13 cellular contexts compared by ENCODE assay signal in the genomic region with DNA sequence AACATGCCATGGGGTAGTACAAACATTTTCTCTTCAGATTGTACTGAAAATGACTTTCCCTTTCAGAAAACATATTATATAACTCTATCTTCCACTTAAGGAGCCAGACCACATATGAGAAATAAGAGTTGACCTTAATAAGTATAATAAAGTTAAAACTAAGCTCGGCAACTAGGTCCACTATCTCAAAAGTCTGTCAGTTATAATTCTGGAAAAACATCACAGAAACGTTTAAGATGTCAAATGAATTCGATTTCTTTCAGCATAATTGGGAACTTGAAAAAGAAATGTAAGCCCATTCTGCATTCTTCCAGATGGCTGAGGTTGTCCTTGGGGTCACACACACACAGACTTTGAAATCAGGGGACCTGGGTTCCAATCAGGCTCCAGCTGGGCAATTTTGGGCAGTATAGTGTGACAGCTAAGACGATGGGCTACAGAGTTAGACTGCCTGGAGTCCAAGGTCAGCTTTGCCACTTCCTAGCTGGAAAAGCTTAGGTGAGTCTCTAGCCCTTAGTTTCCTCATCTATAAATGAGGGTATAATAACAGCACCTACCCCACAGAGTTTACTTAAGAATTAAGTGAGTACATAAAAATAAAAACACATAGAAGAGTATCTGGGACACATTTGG.
"Had no signal": no experiment of that assay in that cellular context is flagged by ENCODE, and none has a peak within 500 bp of the region (broad histone marks: within the 10 kb centered on the region; RNA-seq: fewer than 3 reads in every experiment).

No MANE protein-coding gene starts in this region.

- H3K4me3 Mint-ChIP-seq: stimulated activated memory B cell treated with anti-CD40 and anti-IgM and Interleukin-4, amounts not matched to agents 10 μg/mL and 1 μg/mL and 100 μg/mL, for 72 hours had no signal

- ATAC-seq: stimulated activated memory B cell treated with anti-CD40 and anti-IgM and Interleukin-4, amounts not matched to agents 10 μg/mL and 1 μg/mL and 100 μg/mL, for 72 hours had no signal

- DNase-seq: caudate nucleus; colonic mucosa; effector CD4-positive, alpha-beta T cell; gastrocnemius medialis; kidney; stimulated activated CD4-positive, alpha-beta T cell treated with anti-CD3 and anti-CD28 coated beads, Interleukin-1b, Interleukin-23, amount 100 ng/mL, for 48 hours; T-helper 9 cell had no signal

- H3K9me3 ChIP-seq: colonic mucosa, gastrocnemius medialis, neutrophil, right atrium auricular region, tibial nerve had no signal

- H3K27me3 ChIP-seq: colonic mucosa, gastrocnemius medialis, neutrophil, right atrium auricular region, tibial nerve had no signal

- H3K27me3 Mint-ChIP-seq: activated naive CD4-positive, alpha-beta T cell treated with anti-CD3 and anti-CD28 coated beads, Interleukin-2, amount 50 U/mL, for 24 hours; stimulated activated memory B cell treated with anti-CD40 and anti-IgM and Interleukin-4, amounts not matched to agents 10 μg/mL and 1 μg/mL and 100 μg/mL, for 72 hours had no signal

- H3K36me3 ChIP-seq: colonic mucosa, gastrocnemius medialis, neutrophil, right atrium auricular region, tibial nerve had no signal

- H3K27ac Mint-ChIP-seq: stimulated activated memory B cell treated with anti-CD40 and anti-IgM and Interleukin-4, amounts not matched to agents 10 μg/mL and 1 μg/mL and 100 μg/mL, for 72 hours had no signal

- H3K27ac ChIP-seq: colonic mucosa, gastrocnemius medialis, neutrophil, right atrium auricular region, tibial nerve, VCaP had no signal

- H3K9me3 Mint-ChIP-seq: activated naive CD4-positive, alpha-beta T cell treated with anti-CD3 and anti-CD28 coated beads, Interleukin-2, amount 50 U/mL, for 24 hours; stimulated activated memory B cell treated with anti-CD40 and anti-IgM and Interleukin-4, amounts not matched to agents 10 μg/mL and 1 μg/mL and 100 μg/mL, for 72 hours had no signal

- H3K4me3 ChIP-seq: colonic mucosa, gastrocnemius medialis, right atrium auricular region, tibial nerve had no signal
